In genomic region chr20:8399963-8400362, GRCh38 we compare ENCODE assay signal across 1 cellular context.
TF ChIP-seq lines count a peak whose summit lies in the region.

No MANE protein-coding gene starts in this region.

TF ChIP-seq in GM12878, 131 proteins besides CTCF, POLR2A, EP300 and RAD21 (continued from another document and continues in another):
- TF ChIP-seq CUX1 (IDR thresholded peaks at IDR 0.05; ENCODE audit: insufficient replicate concordance, low read depth, low read length) (no peak), SKIL (IDR thresholded peaks at IDR 0.05; ENCODE audit: low read depth, poor library complexity, severe bottlenecking) (peak; percentile 80), ETV6 (conservative IDR thresholded peaks at IDR 0.05 in 1 of 2, IDR thresholded peaks at IDR 0.05 in 1 of 2; ENCODE audit: borderline replicate concordance in 1 of 2, low read depth in 1 of 2) (peak in 1 of 2 experiments; percentile 73; a peak in 1 of 4 replicates), ZNF24 (IDR thresholded peaks at IDR 0.05) (no peak), POLR2AphosphoS2 (IDR thresholded peaks at IDR 0.05; ENCODE audit: low read depth, low read length) (no peak), CHD1 (IDR thresholded peaks at IDR 0.05; ENCODE audit: low read depth, low read length) (no peak), MXI1 (IDR thresholded peaks at IDR 0.05; ENCODE audit: low read depth, low read length) (no peak), YY1 (IDR thresholded peaks at IDR 0.05; ENCODE audit: low read depth, low read length) (no peak), BCL3 (IDR thresholded peaks at IDR 0.05; ENCODE audit: borderline replicate concordance, insufficient read depth, low read depth, low read length, poor library complexity, severe bottlenecking) (no peak), SRF (IDR thresholded peaks at IDR 0.05; ENCODE audit: low read depth in 2 of 2, low read length in 2 of 2) (no peak), SREBF1 (IDR thresholded peaks at IDR 0.05; ENCODE audit: low read length) (no peak), ZNF384 (IDR thresholded peaks at IDR 0.05; ENCODE audit: borderline replicate concordance, low read depth, low read length) (no peak), BACH1 (IDR thresholded peaks at IDR 0.05; ENCODE audit: borderline replicate concordance) (peak; percentile 81; the same call in 1 of the 2 replicates), E2F8 (IDR thresholded peaks at IDR 0.05; ENCODE audit: low read depth, partially characterized antibody) (no peak), ZBTB33 (IDR thresholded peaks at IDR 0.05) (no peak), CEBPB (IDR thresholded peaks at IDR 0.05; ENCODE audit: borderline replicate concordance in 1 of 2, low read depth in 2 of 2, low read length in 2 of 2) (peak in 1 of 2 experiments; percentile 74; a peak in 1 of 4 replicates), ZBED1 (IDR thresholded peaks at IDR 0.05; ENCODE audit: borderline replicate concordance) (peak; percentile 87; the same call in 1 of the 2 replicates), RFX5 (IDR thresholded peaks at IDR 0.05; ENCODE audit: low read depth, low read length) (no peak), SP1 (IDR thresholded peaks at IDR 0.05; ENCODE audit: low read depth, low read length) (no peak), STAT3 (IDR thresholded peaks at IDR 0.05; ENCODE audit: low read depth, low read length) (no peak), RCOR1 (conservative IDR thresholded peaks at IDR 0.05; ENCODE audit: low read depth, low read length) (0 out of 2 replicates have a peak, but pooled peaks have one; percentile 91), KAT2A (conservative IDR thresholded peaks at IDR 0.05; ENCODE audit: control insufficient read depth, low read depth, low read length) (no peak), IKZF2 (IDR thresholded peaks at IDR 0.05) (peak; percentile 100), ZBTB40 (IDR thresholded peaks at IDR 0.05; ENCODE audit: borderline replicate concordance) (no peak), JUND (IDR thresholded peaks at IDR 0.05; ENCODE audit: low read depth, low read length) (no peak), PML (IDR thresholded peaks at IDR 0.05; ENCODE audit: low read length) (0 out of 2 replicates have a peak, but pooled peaks have one; percentile 38), YBX1 (IDR thresholded peaks at IDR 0.05) (no peak), BRCA1 (IDR thresholded peaks at IDR 0.05; ENCODE audit: low read depth, low read length) (no peak), RUNX3 (IDR thresholded peaks at IDR 0.05; ENCODE audit: low read length) (peak; percentile 93), NRF1 (conservative IDR thresholded peaks at IDR 0.05; ENCODE audit: low read depth, low read length) (no peak), ATF3 (IDR thresholded peaks at IDR 0.05; ENCODE audit: borderline replicate concordance, extremely low read depth, low read depth, low read length) (no peak), BCL11A (IDR thresholded peaks at IDR 0.05; ENCODE audit: low read depth, low read length) (peak; percentile 90), CHD4 (IDR thresholded peaks at IDR 0.05) (no peak), CBX5 (IDR thresholded peaks at IDR 0.05; ENCODE audit: low read depth) (no peak), MEF2B (IDR thresholded peaks at IDR 0.05; ENCODE audit: partially characterized antibody, poor library complexity, severe bottlenecking) (peak; percentile 89), RBBP5 (conservative IDR thresholded peaks at IDR 0.05) (no peak), GABPA (IDR thresholded peaks at IDR 0.05; ENCODE audit: low read depth) (no peak), SMC3 (IDR thresholded peaks at IDR 0.05; ENCODE audit: borderline replicate concordance, low read length) (no peak), ATF7 (IDR thresholded peaks at IDR 0.05; ENCODE audit: low read depth) (peak; percentile 92), TCF3 (IDR thresholded peaks at IDR 0.05; ENCODE audit: borderline replicate concordance, insufficient read depth, low read depth, low read length) (no peak), IRF3 (IDR thresholded peaks at IDR 0.05) (no peak), SMAD5 (IDR thresholded peaks at IDR 0.05; ENCODE audit: low read depth) (no peak), KLF5 (IDR thresholded peaks at IDR 0.05; ENCODE audit: partially characterized antibody) (no peak), IKZF1 (conservative IDR thresholded peaks at IDR 0.05) (peak; percentile 99), NFIC (IDR thresholded peaks at IDR 0.05; ENCODE audit: low read depth, low read length) (peak; percentile 93), JUNB (IDR thresholded peaks at IDR 0.05) (peak; percentile 55; the same call in 1 of the 2 replicates), ZZZ3 (IDR thresholded peaks at IDR 0.05; ENCODE audit: control insufficient read depth, insufficient read length, low read depth) (no peak), EED (IDR thresholded peaks at IDR 0.05; ENCODE audit: low read depth) (peak; percentile 97)
